ENCODE assay signal across 1 cellular context in genomic region chr11:126115820-126116319, GRCh38.
TF ChIP-seq lines count a peak whose summit lies in the region.

No MANE protein-coding gene starts in this region.

TF ChIP-seq in HepG2, 621 proteins besides CTCF, POLR2A, EP300 and RAD21 (continues in another document):
- TF ChIP-seq ZNF441 (CRISPR knock-in tag; IDR thresholded peaks at IDR 0.05; ENCODE audit: borderline replicate concordance) (peak; percentile 77; the same call in 1 of the 2 replicates), ZNF18 (CRISPR knock-in tag; IDR thresholded peaks at IDR 0.05; ENCODE audit: insufficient replicate concordance) (peak; percentile 65), ZSCAN29 (CRISPR knock-in tag; conservative IDR thresholded peaks at IDR 0.05) (peak; percentile 63; the same call in 1 of the 2 replicates), POGZ (CRISPR knock-in tag; IDR thresholded peaks at IDR 0.05) (no peak), SATB2 (CRISPR knock-in tag; IDR thresholded peaks at IDR 0.05) (0 out of 2 replicates have a peak, but pooled peaks have one; percentile 27), SMAD1 (CRISPR knock-in tag; IDR thresholded peaks at IDR 0.05; ENCODE audit: borderline replicate concordance, low read depth) (peak; percentile 74; the same call in 1 of the 2 replicates), SMYD3 (CRISPR knock-in tag; IDR thresholded peaks at IDR 0.05) (peak; percentile 37; the same call in 1 of the 2 replicates), KAT7 (CRISPR knock-in tag; IDR thresholded peaks at IDR 0.05; ENCODE audit: borderline replicate concordance) (peak; percentile 50; the same call in 1 of the 2 replicates), HOXA5 (CRISPR knock-in tag; IDR thresholded peaks at IDR 0.05) (peak; percentile 42; the same call in 1 of the 2 replicates), ZNF770 (CRISPR knock-in tag; IDR thresholded peaks at IDR 0.05) (peak; percentile 29; the same call in 1 of the 2 replicates), ZNF788 (CRISPR knock-in tag; IDR thresholded peaks at IDR 0.05; ENCODE audit: borderline replicate concordance) (peak; percentile 57), ZNF256 (CRISPR knock-in tag; conservative IDR thresholded peaks at IDR 0.05) (no peak), TEAD3 (CRISPR knock-in tag; optimal IDR thresholded peaks at IDR 0.05; ENCODE audit: borderline replicate concordance) (peak; percentile 74), ZNF850 (CRISPR knock-in tag; conservative IDR thresholded peaks at IDR 0.05) (no peak), CBX5 (CRISPR knock-in tag; IDR thresholded peaks at IDR 0.05; ENCODE audit: borderline replicate concordance) (peak; percentile 16; the same call in 1 of the 2 replicates), HNRNPL (IDR thresholded peaks at IDR 0.05; ENCODE audit: low read depth, low read length) (peak; percentile 57; the same call in 1 of the 2 replicates), SMAD9 (CRISPR knock-in tag; IDR thresholded peaks at IDR 0.05) (peak; percentile 81), SMAD3 (CRISPR knock-in tag; IDR thresholded peaks at IDR 0.05) (peak; percentile 50; the same call in 1 of the 2 replicates), KMT2A (CRISPR knock-in tag; IDR thresholded peaks at IDR 0.05) (0 out of 2 replicates have a peak, but pooled peaks have one; percentile 25), CHD2 (IDR thresholded peaks at IDR 0.05; ENCODE audit: low read depth, low read length) (no peak), ZC3H4 (CRISPR knock-in tag; IDR thresholded peaks at IDR 0.05; ENCODE audit: borderline replicate concordance) (no peak), ZNF136 (CRISPR knock-in tag; IDR thresholded peaks at IDR 0.05; ENCODE audit: low read depth) (no peak; the same call in 1 of the 2 replicates), SPEN (CRISPR knock-in tag; IDR thresholded peaks at IDR 0.05; ENCODE audit: low read depth) (peak; percentile 69; the same call in 1 of the 2 replicates), AHDC1 (CRISPR knock-in tag; IDR thresholded peaks at IDR 0.05; ENCODE audit: borderline replicate concordance) (peak; percentile 66; the same call in 1 of the 2 replicates), ZNF574 (CRISPR knock-in tag; IDR thresholded peaks at IDR 0.05) (peak; percentile 69), ZFP37 (CRISPR knock-in tag; IDR thresholded peaks at IDR 0.05; ENCODE audit: borderline replicate concordance) (peak; percentile 74; the same call in 1 of the 2 replicates), ZNF180 (CRISPR knock-in tag; IDR thresholded peaks at IDR 0.05; ENCODE audit: borderline replicate concordance, low read depth) (no peak), KAT8 (CRISPR knock-in tag; IDR thresholded peaks at IDR 0.05) (peak; percentile 71; the same call in 1 of the 2 replicates), JUN (CRISPR knock-in tag; IDR thresholded peaks at IDR 0.05) (no peak), ZNF138 (CRISPR knock-in tag; IDR thresholded peaks at IDR 0.05; ENCODE audit: low read depth) (0 out of 2 replicates have a peak, but pooled peaks have one; percentile 50), KDM4B (CRISPR knock-in tag; IDR thresholded peaks at IDR 0.05) (peak; percentile 82), MEF2D (CRISPR knock-in tag; IDR thresholded peaks at IDR 0.05) (no peak)
- TF ChIP-seq, protein P1, sequence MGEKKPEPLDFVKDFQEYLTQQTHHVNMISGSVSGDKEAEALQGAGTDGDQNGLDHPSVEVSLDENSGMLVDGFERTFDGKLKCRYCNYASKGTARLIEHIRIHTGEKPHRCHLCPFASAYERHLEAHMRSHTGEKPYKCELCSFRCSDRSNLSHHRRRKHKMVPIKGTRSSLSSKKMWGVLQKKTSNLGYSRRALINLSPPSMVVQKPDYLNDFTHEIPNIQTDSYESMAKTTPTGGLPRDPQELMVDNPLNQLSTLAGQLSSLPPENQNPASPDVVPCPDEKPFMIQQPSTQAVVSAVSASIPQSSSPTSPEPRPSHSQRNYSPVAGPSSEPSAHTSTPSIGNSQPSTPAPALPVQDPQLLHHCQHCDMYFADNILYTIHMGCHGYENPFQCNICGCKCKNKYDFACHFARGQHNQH (CRISPR knock-in tag; IDR thresholded peaks at IDR 0.05), result peak; percentile 86
- TF ChIP-seq, protein P2, sequence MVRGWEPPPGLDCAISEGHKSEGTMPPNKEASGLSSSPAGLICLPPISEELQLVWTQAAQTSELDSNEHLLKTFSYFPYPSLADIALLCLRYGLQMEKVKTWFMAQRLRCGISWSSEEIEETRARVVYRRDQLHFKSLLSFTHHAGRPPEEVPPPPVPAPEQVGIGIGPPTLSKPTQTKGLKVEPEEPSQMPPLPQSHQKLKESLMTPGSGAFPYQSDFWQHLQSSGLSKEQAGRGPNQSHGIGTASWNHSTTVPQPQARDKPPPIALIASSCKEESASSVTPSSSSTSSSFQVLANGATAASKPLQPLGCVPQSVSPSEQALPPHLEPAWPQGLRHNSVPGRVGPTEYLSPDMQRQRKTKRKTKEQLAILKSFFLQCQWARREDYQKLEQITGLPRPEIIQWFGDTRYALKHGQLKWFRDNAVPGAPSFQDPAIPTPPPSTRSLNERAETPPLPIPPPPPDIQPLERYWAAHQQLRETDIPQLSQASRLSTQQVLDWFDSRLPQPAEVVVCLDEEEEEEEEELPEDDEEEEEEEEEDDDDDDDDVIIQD (CRISPR knock-in tag; IDR thresholded peaks at IDR 0.05; ENCODE audit: low read depth), result peak; percentile 41; the same call in 1 of the 2 replicates
- TF ChIP-seq, protein P3, sequence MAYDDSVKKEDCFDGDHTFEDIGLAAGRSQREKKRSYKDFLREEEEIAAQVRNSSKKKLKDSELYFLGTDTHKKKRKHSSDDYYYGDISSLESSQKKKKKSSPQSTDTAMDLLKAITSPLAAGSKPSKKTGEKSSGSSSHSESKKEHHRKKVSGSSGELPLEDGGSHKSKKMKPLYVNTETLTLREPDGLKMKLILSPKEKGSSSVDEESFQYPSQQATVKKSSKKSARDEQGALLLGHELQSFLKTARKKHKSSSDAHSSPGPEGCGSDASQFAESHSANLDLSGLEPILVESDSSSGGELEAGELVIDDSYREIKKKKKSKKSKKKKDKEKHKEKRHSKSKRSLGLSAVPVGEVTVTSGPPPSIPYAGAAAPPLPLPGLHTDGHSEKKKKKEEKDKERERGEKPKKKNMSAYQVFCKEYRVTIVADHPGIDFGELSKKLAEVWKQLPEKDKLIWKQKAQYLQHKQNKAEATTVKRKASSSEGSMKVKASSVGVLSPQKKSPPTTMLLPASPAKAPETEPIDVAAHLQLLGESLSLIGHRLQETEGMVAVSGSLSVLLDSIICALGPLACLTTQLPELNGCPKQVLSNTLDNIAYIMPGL (CRISPR knock-in tag; IDR thresholded peaks at IDR 0.05; ENCODE audit: borderline replicate concordance in 1 of 2, low read depth in 1 of 2), result peak; percentile 67 to 74; a peak in 3 of 4 replicates
- TF ChIP-seq, protein P4, sequence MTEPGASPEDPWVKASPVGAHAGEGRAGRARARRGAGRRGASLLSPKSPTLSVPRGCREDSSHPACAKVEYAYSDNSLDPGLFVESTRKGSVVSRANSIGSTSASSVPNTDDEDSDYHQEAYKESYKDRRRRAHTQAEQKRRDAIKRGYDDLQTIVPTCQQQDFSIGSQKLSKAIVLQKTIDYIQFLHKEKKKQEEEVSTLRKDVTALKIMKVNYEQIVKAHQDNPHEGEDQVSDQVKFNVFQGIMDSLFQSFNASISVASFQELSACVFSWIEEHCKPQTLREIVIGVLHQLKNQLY (CRISPR knock-in tag; IDR thresholded peaks at IDR 0.05), result peak; percentile 77; the same call in 1 of the 2 replicates
